7 cellular contexts compared by ENCODE assay signal in the genomic region with DNA sequence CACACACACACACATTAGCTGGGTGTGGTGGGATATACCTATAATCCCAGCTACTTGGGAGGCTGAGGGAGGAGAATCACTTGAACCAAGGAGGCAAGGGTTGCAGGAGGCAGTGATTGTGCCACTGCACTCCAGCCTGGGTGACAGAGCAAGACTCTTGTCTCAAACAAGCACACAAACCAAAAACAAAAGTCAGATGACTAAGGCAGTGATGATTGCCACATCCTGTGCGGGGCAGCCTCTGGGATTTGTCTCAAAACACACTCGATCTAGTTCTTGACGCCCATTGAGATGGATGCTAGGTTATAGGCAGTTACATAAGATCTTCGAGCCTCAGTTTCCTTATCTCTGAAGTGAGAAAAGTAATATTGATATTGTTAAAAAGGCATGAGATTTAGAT. TPM values are rescaled to one million over a fixed set of nuclear protein-coding genes. Genes with fewer than 3 reads are reported as not detected.
A peak's percentile ranks its signal among the peaks of the same experiment; 100 is the strongest.
DNase-seq lines count a peak whose midpoint lies in the region; TF ChIP-seq lines count a peak whose summit lies in the region.
"Not testable (repeated sequence)": the region's sequence is repeated elsewhere in the genome, so short reads cannot be mapped to it uniquely, and the experiment has no call there.

No MANE protein-coding gene starts in this region.

- peak overlapping the region; percentile 84 for H3K27ac Mint-ChIP-seq in activated naive CD4-positive, alpha-beta T cell treated with anti-CD3 and anti-CD28 coated beads, Interleukin-2, amount 10 ng/mL, durations not matched to agents 7 days and 5 days

- TF ChIP-seq EP300 in esophagus muscularis mucosa (IDR thresholded peaks at IDR 0.05), result not testable (repeated sequence)

- intact Hi-C loops in esophagus muscularis mucosa (cut with DNase I), result not testable (repeated sequence)

- peaks cover 18% of the 10 kb centered on the region for H3K4me1 Mint-ChIP-seq in activated naive CD4-positive, alpha-beta T cell treated with anti-CD3 and anti-CD28 coated beads, Interleukin-2, amount 10 ng/mL, durations not matched to agents 7 days and 5 days

- peak; percentile 63 for DNase-seq in HT1080 (ENCODE audit: low read depth)
- peak; percentile 12 to 84 (median 47) for DNase-seq in T-helper 1 cell
- DNase-seq in activated CD8-positive, alpha-beta memory T cell treated with anti-CD3 and anti-CD28 coated beads for 24 hours, result peak; percentile 70
- peak; percentile 83 for DNase-seq in activated naive CD4-positive, alpha-beta T cell treated with anti-CD3 and anti-CD28 coated beads, Interleukin-2, amount 10 ng/mL, durations not matched to agents 7 days and 5 days
- peak; percentile 55 for DNase-seq in esophagus muscularis mucosa (ENCODE audit: extremely low spot score)
- peak; percentile 8 for DNase-seq in myocyte (ENCODE audit: low read depth)
- peak; percentile 27 to 60 for DNase-seq in stimulated activated CD4-positive, alpha-beta T cell treated with anti-CD3 and anti-CD28 coated beads, Interleukin-4, amount 100 ng/mL, for 4 hours

- not testable (repeated sequence) for H3K27ac ChIP-seq in esophagus muscularis mucosa (replicated peaks in 1 of 4)

- not testable (repeated sequence) for TF ChIP-seq CTCF in esophagus muscularis mucosa (IDR thresholded peaks at IDR 0.05)

- not testable (repeated sequence) for H3K27me3 Mint-ChIP-seq in activated naive CD4-positive, alpha-beta T cell treated with anti-CD3 and anti-CD28 coated beads, Interleukin-2, amount 10 ng/mL, durations not matched to agents 7 days and 5 days

- not testable (repeated sequence) for H3K27me3 ChIP-seq in esophagus muscularis mucosa

- not testable (repeated sequence) for H3K9me3 Mint-ChIP-seq in activated naive CD4-positive, alpha-beta T cell treated with anti-CD3 and anti-CD28 coated beads, Interleukin-2, amount 10 ng/mL, durations not matched to agents 7 days and 5 days

- 80% methylated on average over 1 of the region's 4 CpGs for WGBS in esophagus muscularis mucosa

- not testable (repeated sequence) for H3K4me3 Mint-ChIP-seq in activated naive CD4-positive, alpha-beta T cell treated with anti-CD3 and anti-CD28 coated beads, Interleukin-2, amount 10 ng/mL, durations not matched to agents 7 days and 5 days

- H3K9me3 ChIP-seq in esophagus muscularis mucosa, result not testable (repeated sequence)

- H3K36me3 Mint-ChIP-seq in activated naive CD4-positive, alpha-beta T cell treated with anti-CD3 and anti-CD28 coated beads, Interleukin-2, amount 10 ng/mL, durations not matched to agents 7 days and 5 days, result not testable (repeated sequence)

- not testable (repeated sequence) for H3K4me1 ChIP-seq in esophagus muscularis mucosa

- H3K4me3 ChIP-seq in esophagus muscularis mucosa, result not testable (repeated sequence)

- TF ChIP-seq POLR2A in esophagus muscularis mucosa (IDR thresholded peaks at IDR 0.05; ENCODE audit: low read depth), result not testable (repeated sequence)

- H3K36me3 ChIP-seq in esophagus muscularis mucosa, result not testable (repeated sequence)

- CTCF ChIA-PET in activated naive CD4-positive, alpha-beta T cell treated with anti-CD3 and anti-CD28 coated beads, Interleukin-2, amount 10 ng/mL, durations not matched to agents 7 days and 5 days (lab: Charles Lee), result not testable (repeated sequence)

RNA-seq across cellular contexts. Expression of gene NBPF8, which starts 57.8 kb away (rescaled TPM):
- 8.3 and 9.8 TPM in 2 replicates for total RNA-seq in HT1080 (2014; rRNA removed; shearing (Covaris generic))
- 7.7 and 9.3 TPM in 2 replicates for polyA plus RNA-seq in HT1080 (2015; cell fraction: cytosol; rRNA removed)
- 93.8 and 94.0 TPM in 2 replicates for polyA plus RNA-seq in HT1080 (2015; cell fraction: nucleus; rRNA removed)
- total RNA-seq in esophagus muscularis mucosa, result 10 to 100 TPM; 10.8 to 23.8 (median 11.8) TPM
- 14.2 and 14.7 TPM in 2 replicates for total RNA-seq in myocyte
- polyA plus RNA-seq in myocyte (2012), result 11.8 TPM

Comparison
In these comparisons a context has a peak if more than half of its experiments do, and no peak if none do; other contexts are left out.
1. DNase-seq: peak in every context shown above with its lines; median percentile 83 in activated naive CD4-positive, alpha-beta T cell treated with anti-CD3 and anti-CD28 coated beads, Interleukin-2, amount 10 ng/mL, durations not matched to agents 7 days and 5 days; 70 in activated CD8-positive, alpha-beta memory T cell treated with anti-CD3 and anti-CD28 coated beads for 24 hours; 63 in HT1080; 55 in esophagus muscularis mucosa; 47 in T-helper 1 cell; 44 in stimulated activated CD4-positive, alpha-beta T cell treated with anti-CD3 and anti-CD28 coated beads, Interleukin-4, amount 100 ng/mL, for 4 hours; 8 in myocyte.